ENCODE assay signal across 8 cellular contexts in genomic region chr1:25695991-25696330, GRCh38.
DNase-seq lines count a peak whose midpoint lies in the region; ATAC-seq and TF ChIP-seq lines count a peak whose summit lies in the region.
"Had no signal": no experiment of that assay in that cellular context is flagged by ENCODE, and none has a peak within 500 bp of the region (broad histone marks: within the 10 kb centered on the region; RNA-seq: fewer than 3 reads in every experiment).

No MANE protein-coding gene starts in this region.

- H3K4me1 ChIP-seq in HEK293 (ENCODE audit: control insufficient read depth, insufficient read depth, low read length) (no peaks in the 10 kb centered on the region), iPS-20b (ENCODE audit: insufficient read depth, low read length) (peaks cover 34% of the 10 kb centered on the region), smooth muscle cell (ENCODE audit: low read depth) (peaks cover 36% of the 10 kb centered on the region)
- H3K4me1 ChIP-seq: body of pancreas had no signal

- POLR2A ChIA-PET in HEK293 (lab: Yijun Ruan, JAX) = no interaction called here

- CTCF ChIA-PET in HEK293 (lab: Yijun Ruan, JAX) = interaction anchor here (1.9 kb wide), 1 partner anchor 29 kb away, joined by 4 read pairs; no protein-coding TSS in a partner anchor

- H3K27ac ChIP-seq in HEK293 (ENCODE audit: extremely low read depth, low read depth, low read length) = no peak overlapping the region
- peak overlapping the region; percentile 80 for H3K27ac ChIP-seq in angular gyrus (ENCODE audit: low read depth, low read length)
- H3K27ac ChIP-seq in iPS-20b (ENCODE audit: low read length) = no peak overlapping the region
- H3K27ac ChIP-seq in smooth muscle cell (ENCODE audit: low read depth) = peak overlapping the region; percentile 94

- H3K9ac ChIP-seq in iPS-20b (ENCODE audit: low read depth, low read length) = peak overlapping the region; percentile 35; the same call in 1 of the 2 replicates
- H3K9ac ChIP-seq in smooth muscle cell (ENCODE audit: low read depth) = no peak overlapping the region

- H3K4me3 ChIP-seq in HEK293 (ENCODE audit: low read depth, low read length) (no peak overlapping the region), iPS-20b (ENCODE audit: low read length) (no peak overlapping the region), smooth muscle cell (no peak overlapping the region)
- H3K4me3 ChIP-seq: body of pancreas had no signal

- DNase-seq in smooth muscle cell (lab: John Stamatoyannopoulos, UW; ENCODE audit: unreplicated experiment) = no peak
- no peak for DNase-seq in activated gamma-delta T cell treated with Interleukin-2 at 50 U/mL for 16 hours
- DNase-seq in NCI-H345 treated with DMSO at 0.1 percent for 48 hours (lab: John Stamatoyannopoulos, UW; ENCODE audit: unreplicated experiment) = no peak

- H3K79me2 ChIP-seq in smooth muscle cell (ENCODE audit: low read depth) = no peaks in the 10 kb centered on the region

- H3K9me3 ChIP-seq in HEK293 (ENCODE audit: control insufficient read depth, insufficient read depth, low read depth, low read length) = no peaks in the 10 kb centered on the region
- no peaks in the 10 kb centered on the region for H3K9me3 ChIP-seq in iPS-20b (ENCODE audit: insufficient read depth, low read depth, low read length)
- no peaks in the 10 kb centered on the region for H3K9me3 ChIP-seq in smooth muscle cell (replicated peaks; ENCODE audit: low read depth)
- H3K9me3 ChIP-seq: body of pancreas had no signal

- H3F3A ChIP-seq in smooth muscle cell (ENCODE audit: low read depth) = peaks cover 40% of the 10 kb centered on the region

- ATAC-seq in HG03139 (IDR thresholded peaks at IDR 0.05; ENCODE audit: unreplicated experiment) = no peak
- ATAC-seq: body of pancreas had no signal

- TF ChIP-seq CTCF in HEK293 (tag by site-specific recombination; IDR thresholded peaks at IDR 0.05) = no peak
- no peak for TF ChIP-seq CTCF in smooth muscle cell (IDR thresholded peaks at IDR 0.05; ENCODE audit: borderline replicate concordance, insufficient read depth, poor library complexity, severe bottlenecking)

- H4K20me1 ChIP-seq in smooth muscle cell (ENCODE audit: low read depth) = no peaks in the 10 kb centered on the region

- 35% methylated on average over 5 of the region's 5 CpGs for WGBS in smooth muscle cell (ENCODE audit: low lambda C conversion rate)

- H3K27me3 ChIP-seq in iPS-20b (ENCODE audit: insufficient read depth, low read length) = no peaks in the 10 kb centered on the region
- no peaks in the 10 kb centered on the region for H3K27me3 ChIP-seq in smooth muscle cell (ENCODE audit: low read depth)
- H3K27me3 ChIP-seq: body of pancreas had no signal

- no peak overlapping the region for H2AFZ ChIP-seq in smooth muscle cell (ENCODE audit: low read depth)

- H3K36me3 ChIP-seq in HEK293 (ENCODE audit: control insufficient read depth in 2 of 2, insufficient read depth in 1 of 2, low read length in 2 of 2) (no peaks in the 10 kb centered on the region), iPS-20b (ENCODE audit: insufficient read depth, low read depth, low read length) (no peaks in the 10 kb centered on the region), smooth muscle cell (ENCODE audit: low read depth) (no peaks in the 10 kb centered on the region)

- H3K4me2 ChIP-seq in smooth muscle cell = peak overlapping the region; percentile 54

TF ChIP-seq in HEK293, 187 proteins besides CTCF, POLR2A, EP300 and RAD21:
- TF ChIP-seq SCRT2 (tag by site-specific recombination; IDR thresholded peaks at IDR 0.05) = peak; percentile 90
- no peak for TF ChIP-seq YY1 (tag by site-specific recombination; IDR thresholded peaks at IDR 0.05)
TF ChIP-seq in HEK293: peak in this region for 1.

Comparison
In these comparisons a context has a peak if more than half of its experiments do, and no peak if none do; other contexts are left out.
1. H3K27ac ChIP-seq: peak in angular gyrus (single experiment) and smooth muscle cell (single experiment); none in HEK293 (single experiment) and iPS-20b (single experiment).